Comparison of ENCODE assay signal across 9 cellular contexts in the genomic region with DNA sequence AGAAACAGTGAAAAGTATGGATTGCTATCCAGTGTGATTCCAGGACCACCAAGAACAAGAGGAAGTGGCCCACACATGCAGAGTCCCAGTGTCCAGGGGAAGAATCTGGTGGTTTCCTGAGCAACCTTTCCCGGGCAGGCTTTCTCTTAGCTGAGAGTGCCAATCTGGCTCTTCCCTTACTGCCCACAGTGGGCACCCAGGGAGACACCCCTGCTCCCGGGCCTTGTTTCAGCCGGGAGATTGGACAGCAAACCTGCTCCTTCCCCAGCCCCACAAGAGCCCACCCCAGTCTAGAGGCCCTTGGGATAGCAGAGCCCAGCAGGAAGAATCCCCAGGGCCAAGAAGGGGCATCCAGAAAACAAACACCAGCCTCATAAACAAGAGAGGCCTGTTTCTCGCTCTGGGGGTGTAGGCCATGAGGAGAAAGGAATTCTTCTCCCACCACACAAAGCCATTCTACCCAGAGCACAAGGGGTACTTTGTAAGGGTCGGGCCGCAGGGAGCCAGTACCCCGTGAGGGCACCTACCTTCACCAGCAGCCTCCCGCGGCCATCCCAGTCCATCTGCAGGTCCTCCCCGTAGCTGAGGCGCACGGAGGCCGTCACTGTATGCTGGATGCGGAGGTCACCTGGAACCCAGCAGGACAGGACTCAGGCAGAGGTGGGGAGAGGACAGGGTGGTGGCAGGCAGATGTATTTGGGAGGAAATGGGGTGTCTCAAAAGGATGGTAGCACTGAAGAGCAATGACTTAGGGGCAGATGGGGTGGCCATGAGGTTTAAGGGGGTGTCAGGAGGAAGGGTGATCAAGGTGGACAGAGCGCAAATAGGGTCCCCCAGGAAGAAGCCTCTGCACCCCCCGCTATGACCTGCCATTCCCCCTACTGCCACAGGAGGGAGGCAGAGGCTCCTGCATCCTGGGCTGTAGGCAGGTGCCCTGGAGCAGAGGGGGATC.
DNase-seq lines count a peak whose midpoint lies in the region; ATAC-seq lines count a peak whose summit lies in the region.
"Had no signal": no experiment of that assay in that cellular context is flagged by ENCODE, and none has a peak within 500 bp of the region (broad histone marks: within the 10 kb centered on the region; RNA-seq: fewer than 3 reads in every experiment).

No MANE protein-coding gene starts in this region.

- no peak overlapping the region for H2BK15ac ChIP-seq in mesendoderm (replicated peaks; ENCODE audit: low read depth)

- H3K23ac ChIP-seq in mesendoderm (ENCODE audit: low read length), result no peak overlapping the region

- H4K8ac ChIP-seq in mesendoderm (ENCODE audit: low read depth, low read length), result no peak overlapping the region

- no CpG with 5 or more reads among the region's 16 CpGs for WGBS in mesendoderm (ENCODE audit: extremely low coverage, insufficient coverage, low lambda C conversion rate)

- no peak overlapping the region for H2AK5ac ChIP-seq in mesendoderm (ENCODE audit: low read length)

- H3K4me2 ChIP-seq in mesendoderm (ENCODE audit: low read length), result no peak overlapping the region

- no peaks in the 10 kb centered on the region for H3K79me2 ChIP-seq in mesendoderm (ENCODE audit: control insufficient read depth, insufficient read depth, low read length)

- H3K36me3 ChIP-seq in mesendoderm (ENCODE audit: control insufficient read depth, insufficient read depth, low read length), result no peaks in the 10 kb centered on the region

- no peak overlapping the region for H3K18ac ChIP-seq in mesendoderm (ENCODE audit: low read length)

- no peak for ATAC-seq in GM21381 (IDR thresholded peaks at IDR 0.05; ENCODE audit: unreplicated experiment)

- no peak overlapping the region for H3K4ac ChIP-seq in mesendoderm (ENCODE audit: low read depth, low read length)

- H3K9ac ChIP-seq in mesendoderm (ENCODE audit: low read length), result no peak overlapping the region

- peak overlapping the region; percentile 28 for H3K56ac ChIP-seq in mesendoderm (ENCODE audit: low read length)

- DNase-seq in NCI-H2081 (lab: John Stamatoyannopoulos, UW), result peak; percentile 38 to 57
- DNase-seq in NCI-H2081 treated with DMSO at 0.1 percent for 48 hours (lab: John Stamatoyannopoulos, UW), result no peak
- DNase-seq in NCI-H1694 treated with DMSO at 0.1 percent for 48 hours (lab: John Stamatoyannopoulos, UW), result peak; percentile 38
- DNase-seq in activated CD4-positive, alpha-beta T cell treated with anti-CD3 and anti-CD28 coated beads, Interleukin-2, amount 50 U/mL, for 1 hour, result peak; percentile 47
- peak; percentile 23 for DNase-seq in effector CD4-positive, alpha-beta T cell
- peak; percentile 69 for DNase-seq in mesendoderm
- peak; percentile 30 to 40 for DNase-seq in stimulated activated CD8-positive, alpha-beta memory T cell treated with anti-CD3 and anti-CD28 coated beads, Interleukin-7, amount 100 ng/mL, for 4 hours (ENCODE audit: low read depth in 2 of 2)

- H3K4me3 ChIP-seq in mesendoderm (ENCODE audit: low read length), result no peak overlapping the region

- no peaks in the 10 kb centered on the region for H3K79me1 ChIP-seq in mesendoderm (ENCODE audit: low read length)

- H3K27me3 ChIP-seq in mesendoderm (ENCODE audit: insufficient read depth, low read length, poor library complexity), result no peaks in the 10 kb centered on the region

- no peak overlapping the region for H4K5ac ChIP-seq in mesendoderm (ENCODE audit: low read length)

- no peak overlapping the region for H3K27ac ChIP-seq in mesendoderm (ENCODE audit: low read depth, low read length)
- H3K27ac ChIP-seq: epithelial cell of prostate had no signal

- no peak overlapping the region for H2BK120ac ChIP-seq in mesendoderm (ENCODE audit: low read depth, low read length)

- H3K4me1 ChIP-seq in mesendoderm (ENCODE audit: control insufficient read depth, low read depth, low read length), result peaks cover 3% of the 10 kb centered on the region

- H2BK5ac ChIP-seq in mesendoderm (ENCODE audit: low read length), result no peak overlapping the region
